In the genomic region with DNA sequence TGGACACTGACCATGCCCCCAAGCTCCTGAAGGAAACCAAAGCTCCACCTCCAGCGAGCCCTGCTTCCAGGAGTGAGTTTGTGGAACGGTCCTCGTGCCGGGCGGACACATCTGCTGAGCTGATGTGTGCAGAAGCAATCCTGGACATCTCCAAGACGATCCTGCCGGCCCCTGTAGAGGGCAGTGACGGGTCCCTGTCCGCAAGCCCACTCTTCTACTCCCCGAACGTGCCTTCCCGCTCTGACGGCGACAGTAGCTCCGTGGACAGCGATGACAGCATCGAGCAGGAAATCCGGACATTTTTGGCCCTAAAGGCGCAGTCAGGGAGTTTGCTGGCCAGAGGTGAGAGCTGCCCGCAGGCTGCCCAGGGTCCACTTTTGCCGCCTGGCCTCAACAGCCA, we compare ENCODE assay signal across 33 cellular contexts. TPM values are rescaled to one million over a fixed set of nuclear protein-coding genes. Genes with fewer than 3 reads are reported as not detected.
"Had no signal": no experiment of that assay in that cellular context is flagged by ENCODE, and none has a peak within 500 bp of the region (broad histone marks: within the 10 kb centered on the region; RNA-seq: fewer than 3 reads in every experiment).

No MANE protein-coding gene starts in this region.

- H3K9me3 Mint-ChIP-seq: activated CD4-positive, alpha-beta memory T cell treated with anti-CD3 and anti-CD28 coated beads, Interleukin-2, amount 10 ng/mL, durations not matched to agents 7 days and 5 days; activated CD4-positive, alpha-beta T cell treated with anti-CD3 and anti-CD28 coated beads, Interleukin-2, amount 10 ng/mL, durations not matched to agents 7 days and 5 days; activated naive CD4-positive, alpha-beta T cell treated with anti-CD3 and anti-CD28 coated beads, Interleukin-2, amount 50 U/mL, for 24 hours; activated naive CD8-positive, alpha-beta T cell treated with anti-CD3 and anti-CD28 coated beads for 36 hours; activated naive CD8-positive, alpha-beta T cell treated with anti-CD3 and anti-CD28 coated beads, Interleukin-2, amount 50 U/mL, for 24 hours; activated T-cell treated with anti-CD3 and anti-CD28 coated beads, Interleukin-2, amount 50 U/mL, for 24 hours; activated T-cell treated with anti-CD3 and anti-CD28 coated beads, Interleukin-2, amount 50 U/mL, for 72 hours; T-helper 2 cell treated with Interferon-gamma antibody and Interleukin-4, amounts not matched to agents 5 μg/mL and 100 μg/mL, for 36 hours had no signal

- H3K27me3 ChIP-seq: adrenal gland, body of pancreas, foreskin keratinocyte, gastrocnemius medialis, heart left ventricle had no signal

- H3K9me3 ChIP-seq: adrenal gland, body of pancreas, gastrocnemius medialis, heart left ventricle had no signal

- H3K4me1 ChIP-seq: foreskin keratinocyte had no signal

- H3K4me3 ChIP-seq: adrenal gland, body of pancreas, gastrocnemius medialis, heart left ventricle had no signal

- H3K27ac Mint-ChIP-seq: activated CD4-positive, alpha-beta memory T cell treated with anti-CD3 and anti-CD28 coated beads, Interleukin-2, amount 10 ng/mL, durations not matched to agents 7 days and 5 days; activated CD4-positive, alpha-beta T cell treated with anti-CD3 and anti-CD28 coated beads, Interleukin-2, amount 10 ng/mL, durations not matched to agents 7 days and 5 days; activated naive CD8-positive, alpha-beta T cell treated with anti-CD3 and anti-CD28 coated beads for 36 hours; activated naive CD8-positive, alpha-beta T cell treated with anti-CD3 and anti-CD28 coated beads, Interleukin-2, amount 50 U/mL, for 24 hours; activated T-cell treated with anti-CD3 and anti-CD28 coated beads, Interleukin-2, amount 50 U/mL, for 24 hours; activated T-cell treated with anti-CD3 and anti-CD28 coated beads, Interleukin-2, amount 50 U/mL, for 72 hours; T-helper 17 cell; T-helper 2 cell treated with Interferon-gamma antibody and Interleukin-4, amounts not matched to agents 5 μg/mL and 100 μg/mL, for 36 hours had no signal

- DNase-seq: activated CD4-positive, alpha-beta memory T cell treated with anti-CD3 and anti-CD28 coated beads, Interleukin-2, amount 10 ng/mL, durations not matched to agents 7 days and 5 days; activated CD4-positive, alpha-beta T cell treated with anti-CD3 and anti-CD28 coated beads for 1 hour; activated CD4-positive, alpha-beta T cell treated with anti-CD3 and anti-CD28 coated beads for 4 hours; activated CD4-positive, alpha-beta T cell treated with anti-CD3 and anti-CD28 coated beads, Interleukin-2, amount 10 ng/mL, durations not matched to agents 7 days and 5 days; activated CD4-positive, alpha-beta T cell treated with anti-CD3 and anti-CD28 coated beads, Interleukin-2, amount 50 U/mL, for 4 hours; activated CD8-positive, alpha-beta memory T cell treated with anti-CD3 and anti-CD28 coated beads, Interleukin-2, amount 50 U/mL, for 48 hours; activated gamma-delta T cell; activated naive CD4-positive, alpha-beta T cell treated with Interleukin-2 at 50 U/mL for 16 hours; activated naive CD8-positive, alpha-beta T cell treated with anti-CD3 and anti-CD28 coated beads for 36 hours; activated naive CD8-positive, alpha-beta T cell treated with anti-CD3 and anti-CD28 coated beads, Interleukin-2, amount 50 U/mL, for 24 hours; activated T-cell treated with anti-CD3 and anti-CD28 coated beads for 4 hours; activated T-cell treated with anti-CD3 and anti-CD28 coated beads, Interleukin-2, amount 50 U/mL, for 24 hours; activated T-cell treated with anti-CD3 and anti-CD28 coated beads, Interleukin-2, amount 50 U/mL, for 72 hours; adrenal gland; amygdala; body of pancreas; caudate nucleus; cortex of kidney; effector CD8-positive, alpha-beta T cell; foreskin keratinocyte; gastrocnemius medialis; glutamatergic neuron; T-helper 1 cell; T-helper 17 cell; T1000 had no signal

- H3K4me1 Mint-ChIP-seq: activated CD4-positive, alpha-beta memory T cell treated with anti-CD3 and anti-CD28 coated beads, Interleukin-2, amount 10 ng/mL, durations not matched to agents 7 days and 5 days; activated CD4-positive, alpha-beta T cell treated with anti-CD3 and anti-CD28 coated beads, Interleukin-2, amount 10 ng/mL, durations not matched to agents 7 days and 5 days; activated naive CD4-positive, alpha-beta T cell treated with anti-CD3 and anti-CD28 coated beads, Interleukin-2, amount 50 U/mL, for 24 hours; activated naive CD8-positive, alpha-beta T cell treated with anti-CD3 and anti-CD28 coated beads for 36 hours; activated naive CD8-positive, alpha-beta T cell treated with anti-CD3 and anti-CD28 coated beads, Interleukin-2, amount 50 U/mL, for 24 hours; T-helper 17 cell had no signal

- H3K27ac ChIP-seq: adrenal gland, body of pancreas, foreskin keratinocyte, gastrocnemius medialis, heart left ventricle had no signal

- ATAC-seq: activated naive CD8-positive, alpha-beta T cell treated with anti-CD3 and anti-CD28 coated beads, Interleukin-2, amount 50 U/mL, for 24 hours; activated T-cell treated with anti-CD3 and anti-CD28 coated beads, Interleukin-2, amount 50 U/mL, for 72 hours; body of pancreas; esophagus mucosa; foreskin keratinocyte; gastrocnemius medialis; heart left ventricle; T-helper 17 cell had no signal

- H3K36me3 Mint-ChIP-seq: activated naive CD4-positive, alpha-beta T cell treated with anti-CD3 and anti-CD28 coated beads, Interleukin-2, amount 50 U/mL, for 24 hours; activated naive CD8-positive, alpha-beta T cell treated with anti-CD3 and anti-CD28 coated beads for 36 hours had no signal

- H3K4me3 Mint-ChIP-seq: activated CD4-positive, alpha-beta memory T cell treated with anti-CD3 and anti-CD28 coated beads, Interleukin-2, amount 10 ng/mL, durations not matched to agents 7 days and 5 days; activated CD4-positive, alpha-beta T cell treated with anti-CD3 and anti-CD28 coated beads, Interleukin-2, amount 10 ng/mL, durations not matched to agents 7 days and 5 days; activated naive CD4-positive, alpha-beta T cell treated with anti-CD3 and anti-CD28 coated beads, Interleukin-2, amount 50 U/mL, for 24 hours; activated naive CD8-positive, alpha-beta T cell treated with anti-CD3 and anti-CD28 coated beads for 36 hours; activated naive CD8-positive, alpha-beta T cell treated with anti-CD3 and anti-CD28 coated beads, Interleukin-2, amount 50 U/mL, for 24 hours; activated T-cell treated with anti-CD3 and anti-CD28 coated beads, Interleukin-2, amount 50 U/mL, for 24 hours; activated T-cell treated with anti-CD3 and anti-CD28 coated beads, Interleukin-2, amount 50 U/mL, for 72 hours; T-helper 17 cell; T-helper 2 cell treated with Interferon-gamma antibody and Interleukin-4, amounts not matched to agents 5 μg/mL and 100 μg/mL, for 36 hours had no signal

- FAIRE-seq: colon had no signal

RNA-seq across cellular contexts. Expression of a gene that starts 35.4 kb away (rescaled TPM):
- total RNA-seq: activated CD4-positive, alpha-beta memory T cell treated with anti-CD3 and anti-CD28 coated beads, Interleukin-2, amount 10 ng/mL, durations not matched to agents 7 days and 5 days; activated CD4-positive, alpha-beta T cell treated with anti-CD3 and anti-CD28 coated beads, Interleukin-2, amount 10 ng/mL, durations not matched to agents 7 days and 5 days; activated naive CD8-positive, alpha-beta T cell treated with anti-CD3 and anti-CD28 coated beads for 36 hours; activated T-cell treated with anti-CD3 and anti-CD28 coated beads, Interleukin-2, amount 50 U/mL, for 72 hours; adrenal gland; body of pancreas; dermis microvascular lymphatic vessel endothelial cell; epithelial cell of proximal tubule; esophagus mucosa; foreskin keratinocyte; gastrocnemius medialis; T-helper 17 cell had no signal
- polyA plus RNA-seq: adrenal gland, aorta, foreskin keratinocyte had no signal
